ENCODE assay signal across 35 cellular contexts in the genomic region with DNA sequence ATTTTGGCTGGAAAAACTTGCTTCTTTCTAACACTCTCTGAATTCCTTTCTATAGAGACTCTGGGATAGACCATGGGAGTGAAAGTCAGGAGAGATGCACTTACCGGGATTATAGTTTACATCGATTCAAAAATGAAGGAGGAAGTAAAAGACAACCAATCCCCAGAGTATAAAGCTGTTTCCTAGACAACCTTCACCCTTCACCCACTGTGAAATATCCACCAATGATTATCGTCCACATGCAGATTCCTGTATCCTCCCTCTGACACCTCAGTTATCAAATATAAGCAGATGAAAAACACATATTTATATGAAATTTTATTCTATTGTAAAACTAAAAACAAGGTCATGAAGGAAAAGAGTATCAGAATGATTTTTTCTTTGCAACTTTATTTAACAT.
"Had no signal": no experiment of that assay in that cellular context is flagged by ENCODE, and none has a peak within 500 bp of the region (broad histone marks: within the 10 kb centered on the region; RNA-seq: fewer than 3 reads in every experiment).

No MANE protein-coding gene starts in this region.

- H3K36me3 ChIP-seq: MG63 had no signal

- H3K27me3 ChIP-seq: MG63 had no signal

- DNase-seq: Karpas-422, Kasumi-1, MG63, MM.1S, MV-4-11, NCI-H1048, NCI-H1092, NCI-H1092 treated with DMSO at 0.1 percent for 48 hours, NCI-H1105, NCI-H1105 treated with DMSO at 0.1 percent for 48 hours, NCI-H1417, NCI-H1417 treated with DMSO at 0.1 percent for 48 hours, NCI-H1436, NCI-H1436 treated with DMSO at 0.1 percent for 48 hours, NCI-H146, NCI-H1694, NCI-H1694 treated with DMSO at 0.1 percent for 48 hours, NCI-H187, NCI-H187 treated with DMSO at 0.1 percent for 48 hours, NCI-H1930, NCI-H2029, NCI-H2029 treated with DMSO at 0.1 percent for 48 hours, NCI-H2081, NCI-H2081 treated with DMSO at 0.1 percent for 48 hours, NCI-H2107, NCI-H2171, NCI-H2171 treated with DMSO at 0.1 percent for 48 hours, NCI-H2227 treated with DMSO at 0.1 percent for 48 hours, NCI-H226, NCI-H345, NCI-H446, NCI-H446 treated with DMSO at 0.1 percent for 48 hours, NCI-H510A, NCI-H510A treated with DMSO at 0.1 percent for 48 hours had no signal

- H3K4me3 ChIP-seq: MG63 had no signal

- H3K27ac ChIP-seq: KMS-11 had no signal

- H3K9ac ChIP-seq: KMS-11 had no signal

- H3K4me2 ChIP-seq: KMS-11 had no signal
